1 cellular context compared by ENCODE assay signal in genomic region chrX:39753296-39753996, GRCh38.
A peak's percentile ranks its signal among the peaks of the same experiment; 100 is the strongest.
TF ChIP-seq lines count a peak whose summit lies in the region.

No MANE protein-coding gene starts in this region.

TF ChIP-seq in K562, 482 proteins besides CTCF, POLR2A, EP300 and RAD21 (continued from another document and continues in another):
- TF ChIP-seq ZNF512 (tag; IDR thresholded peaks at IDR 0.05) (no peak), MED1 (CRISPR knock-in tag; IDR thresholded peaks at IDR 0.05; ENCODE audit: borderline replicate concordance) (no peak), ZNF24 (IDR thresholded peaks at IDR 0.05) (no peak), PYGO2 (tag; IDR thresholded peaks at IDR 0.05) (no peak), XRCC4 (IDR thresholded peaks at IDR 0.05; ENCODE audit: extremely low read depth, insufficient read depth, insufficient read length) (no peak), HDAC1 (IDR thresholded peaks at IDR 0.05) (no peak), SMARCC2 (IDR thresholded peaks at IDR 0.05; ENCODE audit: low read depth) (no peak), RBM17 (IDR thresholded peaks at IDR 0.05; ENCODE audit: borderline replicate concordance, low read depth, low read length) (no peak), MCM7 (IDR thresholded peaks at IDR 0.05) (no peak), SP2 (IDR thresholded peaks at IDR 0.05; ENCODE audit: extremely low read depth, low read depth, low read length, poor library complexity, severe bottlenecking) (no peak), CCAR2 (IDR thresholded peaks at IDR 0.05; ENCODE audit: low read depth, low read length) (no peak), ZNF395 (CRISPR knock-in tag; IDR thresholded peaks at IDR 0.05) (peak; percentile 80; the same call in 1 of the 2 replicates), POLR2B (IDR thresholded peaks at IDR 0.05; ENCODE audit: low read depth, partially characterized antibody) (no peak), ZNF12 (CRISPR knock-in tag; IDR thresholded peaks at IDR 0.05) (no peak), CXXC5 (CRISPR knock-in tag; IDR thresholded peaks at IDR 0.05) (no peak), DDX20 (tag; IDR thresholded peaks at IDR 0.05; ENCODE audit: low read depth) (no peak), FOXM1 (IDR thresholded peaks at IDR 0.05; ENCODE audit: low read depth) (no peak), FOXM1 (CRISPR knock-in tag; IDR thresholded peaks at IDR 0.05; ENCODE audit: low read depth) (no peak), RBM34 (IDR thresholded peaks at IDR 0.05; ENCODE audit: borderline replicate concordance, insufficient read depth, low read length) (no peak), CREB1 (IDR thresholded peaks at IDR 0.05) (no peak), CREB1 (CRISPR knock-in tag; IDR thresholded peaks at IDR 0.05) (peak; percentile 52), CREM (IDR thresholded peaks at IDR 0.05; ENCODE audit: low read depth) (peak; percentile 87), SAFB2 (IDR thresholded peaks at IDR 0.05; ENCODE audit: borderline replicate concordance, low read depth, low read length, severe bottlenecking) (no peak), TAF7 (tag; IDR thresholded peaks at IDR 0.05) (no peak), TBP (optimal IDR thresholded peaks at IDR 0.05; ENCODE audit: low read depth, low read length) (no peak), SMARCE1 (IDR thresholded peaks at IDR 0.05) (peak; percentile 70), MAFK (IDR thresholded peaks at IDR 0.05; ENCODE audit: low read length) (no peak), ZNF431 (CRISPR knock-in tag; IDR thresholded peaks at IDR 0.05) (no peak), PTTG1 (tag; IDR thresholded peaks at IDR 0.05; ENCODE audit: low read depth) (no peak), TFAP4 (CRISPR knock-in tag; IDR thresholded peaks at IDR 0.05; ENCODE audit: borderline replicate concordance) (peak; percentile 68), ZBTB26 (CRISPR knock-in tag; IDR thresholded peaks at IDR 0.05) (no peak), RFX7 (CRISPR knock-in tag; IDR thresholded peaks at IDR 0.05) (no peak), PHB (CRISPR knock-in tag; IDR thresholded peaks at IDR 0.05) (no peak), MNT (conservative IDR thresholded peaks at IDR 0.05) (0 out of 4 replicates have a peak, but pooled peaks of 1 of the 2 experiments have one; percentile 15), ZNF639 (CRISPR knock-in tag; conservative IDR thresholded peaks at IDR 0.05 in 1 of 2, IDR thresholded peaks at IDR 0.05 in 1 of 2) (no peak), ZNF175 (CRISPR knock-in tag; IDR thresholded peaks at IDR 0.05; ENCODE audit: low read depth) (no peak), NFIC (IDR thresholded peaks at IDR 0.05) (peak; percentile 37), ZBTB7A (IDR thresholded peaks at IDR 0.05; ENCODE audit: borderline replicate concordance, control insufficient read depth, low read depth, low read length) (no peak), ZNF79 (CRISPR knock-in tag; IDR thresholded peaks at IDR 0.05; ENCODE audit: low read depth) (no peak), COPS2 (conservative IDR thresholded peaks at IDR 0.05) (no peak), ZNF592 (IDR thresholded peaks at IDR 0.05) (no peak), ZKSCAN1 (IDR thresholded peaks at IDR 0.05; ENCODE audit: low read depth, low read length) (no peak), IFI16 (CRISPR knock-in tag; IDR thresholded peaks at IDR 0.05) (no peak), PHF8 (IDR thresholded peaks at IDR 0.05; ENCODE audit: borderline replicate concordance, low read length) (no peak)
- TF ChIP-seq, protein P1, sequence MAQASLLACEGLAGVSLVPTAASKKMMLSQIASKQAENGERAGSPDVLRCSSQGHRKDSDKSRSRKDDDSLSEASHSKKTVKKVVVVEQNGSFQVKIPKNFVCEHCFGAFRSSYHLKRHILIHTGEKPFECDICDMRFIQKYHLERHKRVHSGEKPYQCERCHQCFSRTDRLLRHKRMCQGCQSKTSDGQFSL (CRISPR knock-in tag; IDR thresholded peaks at IDR 0.05): no peak
- TF ChIP-seq, protein P1 (tag; IDR thresholded peaks at IDR 0.05): no peak
- TF ChIP-seq, protein P2, sequence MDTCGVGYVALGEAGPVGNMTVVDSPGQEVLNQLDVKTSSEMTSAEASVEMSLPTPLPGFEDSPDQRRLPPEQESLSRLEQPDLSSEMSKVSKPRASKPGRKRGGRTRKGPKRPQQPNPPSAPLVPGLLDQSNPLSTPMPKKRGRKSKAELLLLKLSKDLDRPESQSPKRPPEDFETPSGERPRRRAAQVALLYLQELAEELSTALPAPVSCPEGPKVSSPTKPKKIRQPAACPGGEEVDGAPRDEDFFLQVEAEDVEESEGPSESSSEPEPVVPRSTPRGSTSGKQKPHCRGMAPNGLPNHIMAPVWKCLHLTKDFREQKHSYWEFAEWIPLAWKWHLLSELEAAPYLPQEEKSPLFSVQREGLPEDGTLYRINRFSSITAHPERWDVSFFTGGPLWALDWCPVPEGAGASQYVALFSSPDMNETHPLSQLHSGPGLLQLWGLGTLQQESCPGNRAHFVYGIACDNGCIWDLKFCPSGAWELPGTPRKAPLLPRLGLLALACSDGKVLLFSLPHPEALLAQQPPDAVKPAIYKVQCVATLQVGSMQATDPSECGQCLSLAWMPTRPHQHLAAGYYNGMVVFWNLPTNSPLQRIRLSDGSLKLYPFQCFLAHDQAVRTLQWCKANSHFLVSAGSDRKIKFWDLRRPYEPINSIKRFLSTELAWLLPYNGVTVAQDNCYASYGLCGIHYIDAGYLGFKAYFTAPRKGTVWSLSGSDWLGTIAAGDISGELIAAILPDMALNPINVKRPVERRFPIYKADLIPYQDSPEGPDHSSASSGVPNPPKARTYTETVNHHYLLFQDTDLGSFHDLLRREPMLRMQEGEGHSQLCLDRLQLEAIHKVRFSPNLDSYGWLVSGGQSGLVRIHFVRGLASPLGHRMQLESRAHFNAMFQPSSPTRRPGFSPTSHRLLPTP (IDR thresholded peaks at IDR 0.05; ENCODE audit: borderline replicate concordance, extremely low read depth, insufficient read length): no peak
- TF ChIP-seq, protein P3, sequence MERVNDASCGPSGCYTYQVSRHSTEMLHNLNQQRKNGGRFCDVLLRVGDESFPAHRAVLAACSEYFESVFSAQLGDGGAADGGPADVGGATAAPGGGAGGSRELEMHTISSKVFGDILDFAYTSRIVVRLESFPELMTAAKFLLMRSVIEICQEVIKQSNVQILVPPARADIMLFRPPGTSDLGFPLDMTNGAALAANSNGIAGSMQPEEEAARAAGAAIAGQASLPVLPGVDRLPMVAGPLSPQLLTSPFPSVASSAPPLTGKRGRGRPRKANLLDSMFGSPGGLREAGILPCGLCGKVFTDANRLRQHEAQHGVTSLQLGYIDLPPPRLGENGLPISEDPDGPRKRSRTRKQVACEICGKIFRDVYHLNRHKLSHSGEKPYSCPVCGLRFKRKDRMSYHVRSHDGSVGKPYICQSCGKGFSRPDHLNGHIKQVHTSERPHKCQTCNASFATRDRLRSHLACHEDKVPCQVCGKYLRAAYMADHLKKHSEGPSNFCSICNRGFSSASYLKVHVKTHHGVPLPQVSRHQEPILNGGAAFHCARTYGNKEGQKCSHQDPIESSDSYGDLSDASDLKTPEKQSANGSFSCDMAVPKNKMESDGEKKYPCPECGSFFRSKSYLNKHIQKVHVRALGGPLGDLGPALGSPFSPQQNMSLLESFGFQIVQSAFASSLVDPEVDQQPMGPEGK (CRISPR knock-in tag; IDR thresholded peaks at IDR 0.05; ENCODE audit: borderline replicate concordance): no peak
- TF ChIP-seq, protein P4, sequence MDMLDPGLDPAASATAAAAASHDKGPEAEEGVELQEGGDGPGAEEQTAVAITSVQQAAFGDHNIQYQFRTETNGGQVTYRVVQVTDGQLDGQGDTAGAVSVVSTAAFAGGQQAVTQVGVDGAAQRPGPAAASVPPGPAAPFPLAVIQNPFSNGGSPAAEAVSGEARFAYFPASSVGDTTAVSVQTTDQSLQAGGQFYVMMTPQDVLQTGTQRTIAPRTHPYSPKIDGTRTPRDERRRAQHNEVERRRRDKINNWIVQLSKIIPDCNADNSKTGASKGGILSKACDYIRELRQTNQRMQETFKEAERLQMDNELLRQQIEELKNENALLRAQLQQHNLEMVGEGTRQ (CRISPR knock-in tag; IDR thresholded peaks at IDR 0.05): no peak
